In genomic region chr9:124849801-124850200, GRCh38 we compare ENCODE assay signal across 1 cellular context.
TF ChIP-seq lines count a peak whose summit lies in the region.

No MANE protein-coding gene starts in this region.

TF ChIP-seq in K562, 482 proteins besides CTCF, POLR2A, EP300 and RAD21:
- no peak for TF ChIP-seq EP400 (IDR thresholded peaks at IDR 0.05)
- no peak for TF ChIP-seq ZBTB17 (CRISPR knock-in tag; IDR thresholded peaks at IDR 0.05)
- peak; percentile 51 for TF ChIP-seq NFIC (IDR thresholded peaks at IDR 0.05)
- TF ChIP-seq TCF7L2 (IDR thresholded peaks at IDR 0.05; ENCODE audit: low read depth, low read length) = no peak
- TF ChIP-seq FOXA1 (IDR thresholded peaks at IDR 0.05; ENCODE audit: borderline replicate concordance) = no peak
- TF ChIP-seq RFX7 (CRISPR knock-in tag; IDR thresholded peaks at IDR 0.05) = no peak
- TF ChIP-seq, protein P1, sequence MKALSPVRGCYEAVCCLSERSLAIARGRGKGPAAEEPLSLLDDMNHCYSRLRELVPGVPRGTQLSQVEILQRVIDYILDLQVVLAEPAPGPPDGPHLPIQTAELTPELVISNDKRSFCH (CRISPR knock-in tag; IDR thresholded peaks at IDR 0.05) = no peak
- TF ChIP-seq, protein P1 (tag; IDR thresholded peaks at IDR 0.05) = peak; percentile 96
- TF ChIP-seq PHTF2 (CRISPR knock-in tag; IDR thresholded peaks at IDR 0.05) = no peak
- TF ChIP-seq, protein P2, sequence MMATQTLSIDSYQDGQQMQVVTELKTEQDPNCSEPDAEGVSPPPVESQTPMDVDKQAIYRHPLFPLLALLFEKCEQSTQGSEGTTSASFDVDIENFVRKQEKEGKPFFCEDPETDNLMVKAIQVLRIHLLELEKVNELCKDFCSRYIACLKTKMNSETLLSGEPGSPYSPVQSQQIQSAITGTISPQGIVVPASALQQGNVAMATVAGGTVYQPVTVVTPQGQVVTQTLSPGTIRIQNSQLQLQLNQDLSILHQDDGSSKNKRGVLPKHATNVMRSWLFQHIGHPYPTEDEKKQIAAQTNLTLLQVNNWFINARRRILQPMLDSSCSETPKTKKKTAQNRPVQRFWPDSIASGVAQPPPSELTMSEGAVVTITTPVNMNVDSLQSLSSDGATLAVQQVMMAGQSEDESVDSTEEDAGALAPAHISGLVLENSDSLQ (IDR thresholded peaks at IDR 0.05) = no peak
- TF ChIP-seq LEF1 (IDR thresholded peaks at IDR 0.05) = no peak
